ENCODE assay signal across 24 cellular contexts in the genomic region with DNA sequence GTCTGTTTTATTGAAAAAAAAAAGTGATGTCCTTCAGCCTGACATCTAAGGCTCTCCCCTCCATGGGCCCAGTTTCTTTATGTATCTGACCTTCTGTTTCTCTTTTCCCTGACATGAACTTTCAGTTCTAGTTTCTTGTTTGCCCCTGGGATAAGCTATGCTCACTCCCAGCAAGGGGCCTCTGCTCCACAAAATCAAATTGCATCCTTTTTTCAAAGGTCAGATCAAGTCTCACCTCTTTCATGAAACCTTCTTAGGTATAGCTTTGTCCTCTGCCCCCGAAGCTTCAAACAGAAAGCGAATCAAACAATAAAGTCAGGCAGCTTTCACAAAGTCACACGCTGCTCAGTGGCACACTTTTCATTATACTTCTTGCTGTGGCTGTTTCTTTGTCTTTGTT. TPM values are rescaled to one million over a fixed set of nuclear protein-coding genes. Genes with fewer than 3 reads are reported as not detected.
DNase-seq lines count a peak whose midpoint lies in the region; ATAC-seq and TF ChIP-seq lines count a peak whose summit lies in the region.
"Had no signal": no experiment of that assay in that cellular context is flagged by ENCODE, and none has a peak within 500 bp of the region (broad histone marks: within the 10 kb centered on the region; RNA-seq: fewer than 3 reads in every experiment).

No MANE protein-coding gene starts in this region.

- no peak for ATAC-seq in activated T-cell treated with anti-CD3 and anti-CD28 coated beads, Interleukin-2, amount 50 U/mL, for 72 hours (replicated peaks in 1 of 2)
- ATAC-seq in Right ventricle myocardium inferior, result no peak
- ATAC-seq: A549 had no signal

- intact Hi-C loops in esophagus muscularis mucosa (cut with DNase I) (no loop called here), Right ventricle myocardium inferior (cut with DNase I) (no loop called here)

- H2AFZ ChIP-seq in MM.1S (ENCODE audit: low read length), result peak overlapping the region; percentile 48

- no peak for TF ChIP-seq EP300 in esophagus muscularis mucosa (IDR thresholded peaks at IDR 0.05)

- H3K27ac ChIP-seq in MM.1S (ENCODE audit: low read length), result peak overlapping the region; percentile 25; the same call in 1 of the 2 replicates
- H3K27ac ChIP-seq in esophagus muscularis mucosa (replicated peaks in 1 of 4), result no peak overlapping the region
- H3K27ac ChIP-seq: A549; BLaER1 treated with 17β-estradiol and CSF1 and Interleukin-3, amounts not matched to agents 10 nM and 100 nM had no signal

- no peak for TF ChIP-seq POLR2A in esophagus muscularis mucosa (IDR thresholded peaks at IDR 0.05; ENCODE audit: low read depth)

- H3K27me3 Mint-ChIP-seq in activated T-cell treated with anti-CD3 and anti-CD28 coated beads, Interleukin-2, amount 50 U/mL, for 72 hours (ENCODE audit: low read depth), result peaks cover 9% of the 10 kb centered on the region
- peaks cover 2% of the 10 kb centered on the region for H3K27me3 Mint-ChIP-seq in activated T-cell treated with anti-CD3 and anti-CD28 coated beads, Interleukin-2, amount 50 U/mL, for 24 hours
- H3K27me3 Mint-ChIP-seq in stimulated activated naive CD8-positive, alpha-beta T cell treated with anti-CD3 and anti-CD28 coated beads, Interleukin-15, Interleukin-2, amounts not matched to agents 100 ng/mL and 50 ng/mL, for 24 hours, result no peaks in the 10 kb centered on the region
- H3K27me3 Mint-ChIP-seq: CD4-positive, alpha-beta T cell had no signal

- no peaks in the 10 kb centered on the region for H3K27me3 ChIP-seq in MM.1S (replicated peaks; ENCODE audit: insufficient read depth, low read length)
- no peaks in the 10 kb centered on the region for H3K27me3 ChIP-seq in esophagus muscularis mucosa
- H3K27me3 ChIP-seq: BLaER1 treated with 17β-estradiol and CSF1 and Interleukin-3, amounts not matched to agents 10 nM and 100 nM had no signal

- H3K36me3 Mint-ChIP-seq in activated T-cell treated with anti-CD3 and anti-CD28 coated beads, Interleukin-2, amount 50 U/mL, for 72 hours (ENCODE audit: insufficient read depth in 2 of 2), result peaks cover 2 to 8% of the 10 kb centered on the region in 2 donors
- H3K36me3 Mint-ChIP-seq in activated T-cell treated with anti-CD3 and anti-CD28 coated beads, Interleukin-2, amount 50 U/mL, for 24 hours (ENCODE audit: low read depth), result no peaks in the 10 kb centered on the region
- H3K36me3 Mint-ChIP-seq in stimulated activated naive CD8-positive, alpha-beta T cell treated with anti-CD3 and anti-CD28 coated beads, Interleukin-15, Interleukin-2, amounts not matched to agents 100 ng/mL and 50 ng/mL, for 24 hours (ENCODE audit: low read depth), result no peaks in the 10 kb centered on the region

- peaks cover 0 to 6% of the 10 kb centered on the region in 2 donors for H3K9me3 Mint-ChIP-seq in activated T-cell treated with anti-CD3 and anti-CD28 coated beads, Interleukin-2, amount 50 U/mL, for 72 hours
- H3K9me3 Mint-ChIP-seq in activated T-cell treated with anti-CD3 and anti-CD28 coated beads, Interleukin-2, amount 50 U/mL, for 24 hours, result peaks cover 7% of the 10 kb centered on the region
- peaks cover 11% of the 10 kb centered on the region for H3K9me3 Mint-ChIP-seq in stimulated activated naive CD8-positive, alpha-beta T cell treated with anti-CD3 and anti-CD28 coated beads, Interleukin-15, Interleukin-2, amounts not matched to agents 100 ng/mL and 50 ng/mL, for 24 hours
- H3K9me3 Mint-ChIP-seq: CD4-positive, alpha-beta T cell had no signal

- no peaks in the 10 kb centered on the region; the same call in 1 of the 2 replicates for H3F3A ChIP-seq in MM.1S (ENCODE audit: insufficient read depth, low read length)

- peak overlapping the region; percentile 9 to 45 for H3K4me3 Mint-ChIP-seq in activated T-cell treated with anti-CD3 and anti-CD28 coated beads, Interleukin-2, amount 50 U/mL, for 72 hours
- H3K4me3 Mint-ChIP-seq in activated T-cell treated with anti-CD3 and anti-CD28 coated beads, Interleukin-2, amount 50 U/mL, for 24 hours, result no peak overlapping the region
- H3K4me3 Mint-ChIP-seq in stimulated activated naive CD8-positive, alpha-beta T cell treated with anti-CD3 and anti-CD28 coated beads, Interleukin-15, Interleukin-2, amounts not matched to agents 100 ng/mL and 50 ng/mL, for 24 hours, result no peak overlapping the region
- H3K4me3 Mint-ChIP-seq: CD4-positive, alpha-beta T cell had no signal

- H4K20me1 ChIP-seq in MM.1S (ENCODE audit: insufficient read depth, low read length), result no peaks in the 10 kb centered on the region
- H4K20me1 ChIP-seq: BLaER1 treated with 17β-estradiol and CSF1 and Interleukin-3, amounts not matched to agents 10 nM and 100 nM had no signal

- TF ChIP-seq CTCF in MM.1S (IDR thresholded peaks at IDR 0.05; ENCODE audit: low read length), result no peak
- TF ChIP-seq CTCF in esophagus muscularis mucosa (IDR thresholded peaks at IDR 0.05), result no peak

- DNase-seq in activated T-cell treated with anti-CD3 and anti-CD28 coated beads, Interleukin-2, amount 50 U/mL, for 72 hours, result no peak
- DNase-seq in activated T-cell treated with anti-CD3 and anti-CD28 coated beads, Interleukin-2, amount 50 U/mL, for 24 hours, result no peak
- DNase-seq in MM.1S, result peak; percentile 40
- peak; percentile 57 for DNase-seq in esophagus muscularis mucosa (ENCODE audit: extremely low spot score)
- DNase-seq in central memory CD4-positive, alpha-beta T cell, result no peak
- DNase-seq in HuH-7 (ENCODE audit: low spot score), result no peak
- no peak for DNase-seq in Right ventricle myocardium inferior (ENCODE audit: missing footprints)
- DNase-seq: AML-193; CD4-positive, alpha-beta T cell; DMS53; HCEC 1CT; NCI-H1092 treated with DMSO at 0.1 percent for 48 hours; NCI-H1436; NCI-H1930; NCI-H2107; NCI-H524; NCI-H748 treated with DMSO at 0.1 percent for 48 hours; SK-N-SH had no signal

- H3K4me3 ChIP-seq in MM.1S (ENCODE audit: low read length), result peak overlapping the region; percentile 21
- no peak overlapping the region for H3K4me3 ChIP-seq in esophagus muscularis mucosa
- H3K4me3 ChIP-seq: A549; BLaER1 treated with 17β-estradiol and CSF1 and Interleukin-3, amounts not matched to agents 10 nM and 100 nM had no signal

- no peak overlapping the region for H3K27ac Mint-ChIP-seq in activated T-cell treated with anti-CD3 and anti-CD28 coated beads, Interleukin-2, amount 50 U/mL, for 72 hours
- H3K27ac Mint-ChIP-seq in activated T-cell treated with anti-CD3 and anti-CD28 coated beads, Interleukin-2, amount 50 U/mL, for 24 hours, result no peak overlapping the region
- peak overlapping the region; percentile 70 for H3K27ac Mint-ChIP-seq in stimulated activated naive CD8-positive, alpha-beta T cell treated with anti-CD3 and anti-CD28 coated beads, Interleukin-15, Interleukin-2, amounts not matched to agents 100 ng/mL and 50 ng/mL, for 24 hours
- H3K27ac Mint-ChIP-seq: CD4-positive, alpha-beta T cell had no signal

- H3K4me1 Mint-ChIP-seq in activated T-cell treated with anti-CD3 and anti-CD28 coated beads, Interleukin-2, amount 50 U/mL, for 72 hours (ENCODE audit: low read depth), result peaks cover 18% of the 10 kb centered on the region
- H3K4me1 Mint-ChIP-seq in activated T-cell treated with anti-CD3 and anti-CD28 coated beads, Interleukin-2, amount 50 U/mL, for 24 hours (ENCODE audit: low read depth), result peaks cover 27% of the 10 kb centered on the region
- H3K4me1 Mint-ChIP-seq in stimulated activated naive CD8-positive, alpha-beta T cell treated with anti-CD3 and anti-CD28 coated beads, Interleukin-15, Interleukin-2, amounts not matched to agents 100 ng/mL and 50 ng/mL, for 24 hours (ENCODE audit: low read depth), result peaks cover 26% of the 10 kb centered on the region

- no peaks in the 10 kb centered on the region for H3K9me3 ChIP-seq in MM.1S (replicated peaks; ENCODE audit: insufficient read depth, low read length)
- no peaks in the 10 kb centered on the region for H3K9me3 ChIP-seq in esophagus muscularis mucosa
- H3K9me3 ChIP-seq: A549, SK-N-SH had no signal

- H3K4me2 ChIP-seq in MM.1S (ENCODE audit: low read depth, low read length), result peak overlapping the region; percentile 60
- H3K4me2 ChIP-seq: A549; BLaER1 treated with 17β-estradiol and CSF1 and Interleukin-3, amounts not matched to agents 10 nM and 100 nM; SK-N-SH had no signal

- peak overlapping the region; percentile 17; the same call in 1 of the 2 replicates for H3K9ac ChIP-seq in MM.1S (ENCODE audit: low read length)
- H3K9ac ChIP-seq: BLaER1 treated with 17β-estradiol and CSF1 and Interleukin-3, amounts not matched to agents 10 nM and 100 nM; SK-N-SH had no signal

- WGBS in esophagus muscularis mucosa, result 92% methylated on average over 3 of the region's 3 CpGs

- no peaks in the 10 kb centered on the region for H3K79me2 ChIP-seq in MM.1S (ENCODE audit: low read length)

- H3K36me3 ChIP-seq in MM.1S (replicated peaks; ENCODE audit: insufficient read depth, low read length) (no peaks in the 10 kb centered on the region), esophagus muscularis mucosa (no peaks in the 10 kb centered on the region)
- H3K36me3 ChIP-seq: BLaER1 treated with 17β-estradiol and CSF1 and Interleukin-3, amounts not matched to agents 10 nM and 100 nM had no signal

- no peaks in the 10 kb centered on the region for H3K9me2 ChIP-seq in MM.1S (replicated peaks; ENCODE audit: insufficient read depth, low read length)
- H3K9me2 ChIP-seq: SK-N-SH had no signal

- H3K4me1 ChIP-seq in MM.1S (ENCODE audit: low read length) (peaks cover 14% of the 10 kb centered on the region; the same call in 1 of the 2 replicates), esophagus muscularis mucosa (no peaks in the 10 kb centered on the region)
- H3K4me1 ChIP-seq: A549; BLaER1 treated with 17β-estradiol and CSF1 and Interleukin-3, amounts not matched to agents 10 nM and 100 nM had no signal

RNA-seq across cellular contexts. Expression of a gene that starts 23.4 kb away (rescaled TPM):
- not detected for total RNA-seq in activated T-cell treated with anti-CD3 and anti-CD28 coated beads, Interleukin-2, amount 50 U/mL, for 72 hours
- not detected for total RNA-seq in esophagus muscularis mucosa
- total RNA-seq in Right ventricle myocardium inferior, result not detected
- total RNA-seq: CD4-positive, alpha-beta T cell; Daoy; G401; H1 had no signal

RNA-seq across cellular contexts. Expression of a gene that starts 28.2 kb away (rescaled TPM):
- 10 to 100 TPM; 51.4 to 59.7 TPM for total RNA-seq in activated T-cell treated with anti-CD3 and anti-CD28 coated beads, Interleukin-2, amount 50 U/mL, for 72 hours
- total RNA-seq in esophagus muscularis mucosa (10 to 100 TPM; 59.3 to 66.9 (median 63.6) TPM), Right ventricle myocardium inferior (50.1 TPM)

Comparison
In these comparisons a context has a peak if more than half of its experiments do, and no peak if none do; other contexts are left out.
1. H3K4me3 Mint-ChIP-seq: peak in activated T-cell treated with anti-CD3 and anti-CD28 coated beads, Interleukin-2, amount 50 U/mL, for 72 hours (2 of 2); none in activated T-cell treated with anti-CD3 and anti-CD28 coated beads, Interleukin-2, amount 50 U/mL, for 24 hours (single experiment) and stimulated activated naive CD8-positive, alpha-beta T cell treated with anti-CD3 and anti-CD28 coated beads, Interleukin-15, Interleukin-2, amounts not matched to agents 100 ng/mL and 50 ng/mL, for 24 hours (single experiment).
2. DNase-seq: peak in MM.1S (single experiment) and esophagus muscularis mucosa (single experiment); none in activated T-cell treated with anti-CD3 and anti-CD28 coated beads, Interleukin-2, amount 50 U/mL, for 72 hours (0 of 2), activated T-cell treated with anti-CD3 and anti-CD28 coated beads, Interleukin-2, amount 50 U/mL, for 24 hours (single experiment), central memory CD4-positive, alpha-beta T cell (single experiment), HuH-7 (single experiment) and Right ventricle myocardium inferior (single experiment).